8 cellular contexts compared by ENCODE assay signal in genomic region chr14:82309199-82309598, GRCh38.
"Had no signal": no experiment of that assay in that cellular context is flagged by ENCODE, and none has a peak within 500 bp of the region (broad histone marks: within the 10 kb centered on the region; RNA-seq: fewer than 3 reads in every experiment).

No MANE protein-coding gene starts in this region.

- ATAC-seq: HepG2, K562 had no signal

- DNase-seq: IMR-90, KBM-7, KG1 had no signal

- H3K27me3 Mint-ChIP-seq: IgD-negative memory B cell had no signal

- H3K4me3 ChIP-seq: K562 had no signal

- H3K4me3 Mint-ChIP-seq: IgD-negative memory B cell had no signal

- H3K9ac ChIP-seq: KMS-11 had no signal

- H3K36me3 Mint-ChIP-seq: IgD-negative memory B cell had no signal

- H3K4me1 Mint-ChIP-seq: IgD-negative memory B cell had no signal

- H3K27ac Mint-ChIP-seq: IgD-negative memory B cell had no signal

- H3K27ac ChIP-seq: HL-60, KMS-11 had no signal
